25 cellular contexts compared by ENCODE assay signal in genomic region chr6:159806021-159806458, GRCh38. TPM values are rescaled to one million over a fixed set of nuclear protein-coding genes. Genes with fewer than 3 reads are reported as not detected.
DNase-seq lines count a peak whose midpoint lies in the region; ATAC-seq and TF ChIP-seq lines count a peak whose summit lies in the region.
"Had no signal": no experiment of that assay in that cellular context is flagged by ENCODE, and none has a peak within 500 bp of the region (broad histone marks: within the 10 kb centered on the region; RNA-seq: fewer than 3 reads in every experiment).

No MANE protein-coding gene starts in this region.

- H4K20me1 ChIP-seq in fibroblast of lung (ENCODE audit: control insufficient read depth, extremely low read depth, insufficient read depth, low read length) = no peaks in the 10 kb centered on the region

- CTCF ChIA-PET in activated CD8-positive, alpha-beta memory T cell treated with anti-CD3 and anti-CD28 coated beads, Interleukin-2, amount 10 ng/mL, durations not matched to agents 7 days and 5 days (lab: Charles Lee) = interaction anchor here (1.7 to 1.9 kb wide), 2 partner anchors 15 to 115 kb away, joined by 3 to 6 read pairs; no protein-coding TSS in a partner anchor

- H3K9ac ChIP-seq in fibroblast of lung (ENCODE audit: insufficient read depth, low read length) = no peak overlapping the region
- H3K9ac ChIP-seq: GM23248 had no signal

- H3K27me3 Mint-ChIP-seq in activated CD8-positive, alpha-beta memory T cell treated with anti-CD3 and anti-CD28 coated beads, Interleukin-2, amount 10 ng/mL, durations not matched to agents 7 days and 5 days = no peaks in the 10 kb centered on the region
- H3K27me3 Mint-ChIP-seq: activated naive CD4-positive, alpha-beta T cell treated with anti-CD3 and anti-CD28 coated beads, Interleukin-2, amount 50 U/mL, for 24 hours; naive thymus-derived CD4-positive, alpha-beta T cell had no signal

- H3K27ac ChIP-seq in RWPE2 (ENCODE audit: poor library complexity, severe bottlenecking) (no peak overlapping the region), fibroblast of lung (ENCODE audit: insufficient read depth, low read length) (no peak overlapping the region)
- H3K27ac ChIP-seq: GM23248, sigmoid colon had no signal

- H3K4me3 Mint-ChIP-seq in activated CD8-positive, alpha-beta memory T cell treated with anti-CD3 and anti-CD28 coated beads, Interleukin-2, amount 10 ng/mL, durations not matched to agents 7 days and 5 days = no peak overlapping the region
- H3K4me3 Mint-ChIP-seq: activated naive CD4-positive, alpha-beta T cell treated with anti-CD3 and anti-CD28 coated beads, Interleukin-2, amount 50 U/mL, for 24 hours; activated T-cell treated with anti-CD3 and anti-CD28 coated beads, Interleukin-2, amount 50 U/mL, for 72 hours; naive thymus-derived CD4-positive, alpha-beta T cell; T-helper 1 cell treated with Interleukin-12 subunit alpha and Interleukin-12 subunit beta and Interleukin-4 antibody, amounts not matched to agents 30 μg/mL and 1 μg/mL, for 36 hours had no signal

- H3K9me3 ChIP-seq in RWPE2 (ENCODE audit: severe bottlenecking) = no peaks in the 10 kb centered on the region
- H3K9me3 ChIP-seq in fibroblast of lung (ENCODE audit: control insufficient read depth, insufficient read depth, low read depth, low read length) = no peaks in the 10 kb centered on the region
- H3K9me3 ChIP-seq: pancreas, sigmoid colon had no signal

- no peaks in the 10 kb centered on the region for H3K27me3 ChIP-seq in RWPE2 (ENCODE audit: insufficient read depth, poor library complexity, severe bottlenecking)
- H3K27me3 ChIP-seq in fibroblast of lung (ENCODE audit: control insufficient read depth, insufficient read depth, low read length) = no peaks in the 10 kb centered on the region
- H3K27me3 ChIP-seq: pancreas, sigmoid colon had no signal

- H3K4me1 ChIP-seq in RWPE2 (ENCODE audit: insufficient read depth, poor library complexity, severe bottlenecking) (peaks cover 5% of the 10 kb centered on the region), fibroblast of lung (ENCODE audit: control insufficient read depth, extremely low read depth, insufficient read depth, low read length) (no peaks in the 10 kb centered on the region)
- H3K4me1 ChIP-seq: pancreas, sigmoid colon had no signal

- H3K4me3 ChIP-seq in RWPE2 (ENCODE audit: severe bottlenecking) (no peak overlapping the region), fibroblast of lung (replicated peaks in 1 of 4; ENCODE audit: control extremely low read depth in 1 of 4, insufficient read depth in 1 of 4, low read depth in 3 of 4, low read length in 4 of 4) (no peak overlapping the region)
- H3K4me3 ChIP-seq: GM23248, pancreas, sigmoid colon had no signal

- no peak overlapping the region for H3K27ac Mint-ChIP-seq in activated CD8-positive, alpha-beta memory T cell treated with anti-CD3 and anti-CD28 coated beads, Interleukin-2, amount 10 ng/mL, durations not matched to agents 7 days and 5 days
- H3K27ac Mint-ChIP-seq: activated naive CD4-positive, alpha-beta T cell treated with anti-CD3 and anti-CD28 coated beads, Interleukin-2, amount 50 U/mL, for 24 hours; activated T-cell treated with anti-CD3 and anti-CD28 coated beads, Interleukin-2, amount 50 U/mL, for 72 hours; naive thymus-derived CD4-positive, alpha-beta T cell; T-helper 1 cell treated with Interleukin-12 subunit alpha and Interleukin-12 subunit beta and Interleukin-4 antibody, amounts not matched to agents 30 μg/mL and 1 μg/mL, for 36 hours had no signal

- H3K36me3 Mint-ChIP-seq in activated CD8-positive, alpha-beta memory T cell treated with anti-CD3 and anti-CD28 coated beads, Interleukin-2, amount 10 ng/mL, durations not matched to agents 7 days and 5 days = no peaks in the 10 kb centered on the region
- H3K36me3 Mint-ChIP-seq: activated naive CD4-positive, alpha-beta T cell treated with anti-CD3 and anti-CD28 coated beads, Interleukin-2, amount 50 U/mL, for 24 hours had no signal

- ATAC-seq in RWPE2 (ENCODE audit: low read depth) (0 out of 3 replicates have a peak, but pooled peaks have one; percentile 11), GM18873 (IDR thresholded peaks at IDR 0.05; ENCODE audit: low FRiP score, unreplicated experiment) (no peak)
- ATAC-seq in activated CD8-positive, alpha-beta memory T cell treated with anti-CD3 and anti-CD28 coated beads, Interleukin-2, amount 10 ng/mL, durations not matched to agents 7 days and 5 days = no peak
- ATAC-seq: activated T-cell treated with anti-CD3 and anti-CD28 coated beads, Interleukin-2, amount 50 U/mL, for 72 hours; naive thymus-derived CD4-positive, alpha-beta T cell; pancreas had no signal

- H3K4me1 Mint-ChIP-seq in activated CD8-positive, alpha-beta memory T cell treated with anti-CD3 and anti-CD28 coated beads, Interleukin-2, amount 10 ng/mL, durations not matched to agents 7 days and 5 days = peaks cover 2% of the 10 kb centered on the region
- H3K4me1 Mint-ChIP-seq: activated naive CD4-positive, alpha-beta T cell treated with anti-CD3 and anti-CD28 coated beads, Interleukin-2, amount 50 U/mL, for 24 hours had no signal

- no peak overlapping the region for H2AFZ ChIP-seq in fibroblast of lung (ENCODE audit: low read length)
- H2AFZ ChIP-seq: GM23248 had no signal

- H3K4me2 ChIP-seq in fibroblast of lung (ENCODE audit: extremely low read depth, insufficient read depth, low read length) = no peak overlapping the region

- no peak for TF ChIP-seq CTCF in RWPE2 (IDR thresholded peaks at IDR 0.05; ENCODE audit: poor library complexity, severe bottlenecking)
- TF ChIP-seq CTCF in fibroblast of lung (conservative IDR thresholded peaks at IDR 0.05 in 1 of 2, IDR thresholded peaks at IDR 0.05 in 1 of 2; ENCODE audit: low read depth in 1 of 2, low read length in 2 of 2) = no peak

- H3K9me3 Mint-ChIP-seq in activated CD8-positive, alpha-beta memory T cell treated with anti-CD3 and anti-CD28 coated beads, Interleukin-2, amount 10 ng/mL, durations not matched to agents 7 days and 5 days (ENCODE audit: low read depth) = no peaks in the 10 kb centered on the region
- H3K9me3 Mint-ChIP-seq: activated naive CD4-positive, alpha-beta T cell treated with anti-CD3 and anti-CD28 coated beads, Interleukin-2, amount 50 U/mL, for 24 hours; activated T-cell treated with anti-CD3 and anti-CD28 coated beads, Interleukin-2, amount 50 U/mL, for 72 hours; naive thymus-derived CD4-positive, alpha-beta T cell; T-helper 1 cell treated with Interleukin-12 subunit alpha and Interleukin-12 subunit beta and Interleukin-4 antibody, amounts not matched to agents 30 μg/mL and 1 μg/mL, for 36 hours had no signal

- peaks cover 8% of the 10 kb centered on the region for H3K36me3 ChIP-seq in RWPE2 (ENCODE audit: low read depth)
- H3K36me3 ChIP-seq in fibroblast of lung (ENCODE audit: control insufficient read depth, insufficient read depth, low read length) = no peaks in the 10 kb centered on the region
- H3K36me3 ChIP-seq: pancreas had no signal

- H3K79me2 ChIP-seq in fibroblast of lung (ENCODE audit: control insufficient read depth, insufficient read depth, low read length) = no peaks in the 10 kb centered on the region

- DNase-seq in LHCN-M2 (ENCODE audit: low read depth) = peak; percentile 6
- DNase-seq in RWPE2 (ENCODE audit: low spot score) = no peak
- DNase-seq in fibroblast of lung (ENCODE audit: low read depth in 2 of 2) = peak; percentile 17 to 23
- DNase-seq in renal cortical epithelial cell (ENCODE audit: low read depth) = peak; percentile 68
- no peak for DNase-seq in stimulated activated CD4-positive, alpha-beta T cell treated with anti-CD3 and anti-CD28 coated beads, Interleukin-4, amount 100 ng/mL, for 4 hours
- no peak for DNase-seq in UCSD-AML1 (lab: John Stamatoyannopoulos, UW; ENCODE audit: unreplicated experiment)
- DNase-seq in activated CD8-positive, alpha-beta memory T cell treated with anti-CD3 and anti-CD28 coated beads, Interleukin-2, amount 10 ng/mL, durations not matched to agents 7 days and 5 days = no peak
- DNase-seq: activated CD4-positive, CD25-positive, alpha-beta regulatory T cell; activated CD8-positive, alpha-beta memory T cell treated with anti-CD3 and anti-CD28 coated beads for 24 hours; activated T-cell treated with anti-CD3 and anti-CD28 coated beads, Interleukin-2, amount 50 U/mL, for 72 hours; foreskin fibroblast; GM23248; hypothalamus; kidney; naive thymus-derived CD4-positive, alpha-beta T cell; NCI-H1930; NCI-H446 treated with DMSO at 0.1 percent for 48 hours; SHP77 treated with DMSO at 0.1 percent for 48 hours; sigmoid colon; stimulated activated CD4-positive, alpha-beta T cell treated with anti-CD3 and anti-CD28 coated beads, Interleukin-1b, Interleukin-23, amount 100 ng/mL, for 48 hours; stimulated activated naive CD4-positive, alpha-beta T cell treated with Interleukin-2 at 50 U/mL for 16 hours had no signal

RNA-seq across cellular contexts. Expression of gene PNLDC1, which starts 6.0 kb away (rescaled TPM):
- total RNA-seq in LHCN-M2 (2014; rRNA removed) (not detected in 2 replicates), fibroblast of lung (not detected in 2 replicates), renal cortical epithelial cell (not detected in 2 replicates)
- polyA plus RNA-seq in LHCN-M2 (2012) = not detected
- 0.09 TPM in 1 of 2 replicates, not detected in the other for polyA plus RNA-seq in fibroblast of lung
- polyA plus RNA-seq in fibroblast of lung (2012) = 0.12 TPM in 1 of 2 replicates, not detected in the other
- polyA minus RNA-seq in fibroblast of lung (ENCODE audit: low replicate concordance) = not detected in 2 replicates
- 1 to 10 TPM in 1 of 2 experiments, under 1 TPM in 1; 0.75 to 1.4 TPM for total RNA-seq in activated CD8-positive, alpha-beta memory T cell treated with anti-CD3 and anti-CD28 coated beads, Interleukin-2, amount 10 ng/mL, durations not matched to agents 7 days and 5 days
- total RNA-seq: GM23248, kidney had no signal
- polyA plus RNA-seq: GM23248; naive thymus-derived CD4-positive, alpha-beta T cell had no signal

RNA-seq across cellular contexts. Expression of gene MRPL18, which starts 15.8 kb away (rescaled TPM):
- total RNA-seq in LHCN-M2 (2014; rRNA removed) (95.2 and 111 TPM in 2 replicates), fibroblast of lung (80.4 and 82.7 TPM in 2 replicates), renal cortical epithelial cell (64.8 and 127 TPM in 2 replicates)
- polyA plus RNA-seq in LHCN-M2 (2012) = 82.0 TPM
- polyA plus RNA-seq in fibroblast of lung = 87.1 and 101 TPM in 2 replicates
- 87.8 and 94.7 TPM in 2 replicates for polyA plus RNA-seq in fibroblast of lung (2012)
- polyA minus RNA-seq in fibroblast of lung (ENCODE audit: low replicate concordance) = 32.2 and 33.7 TPM in 2 replicates
- total RNA-seq in activated CD8-positive, alpha-beta memory T cell treated with anti-CD3 and anti-CD28 coated beads, Interleukin-2, amount 10 ng/mL, durations not matched to agents 7 days and 5 days = 10 to 100 TPM; 74.4 to 87.0 TPM

RNA-seq across cellular contexts. Expression of gene TCP1, which starts 16.6 kb away (rescaled TPM):
- total RNA-seq in LHCN-M2 (2014; rRNA removed) = 339 and 384 TPM in 2 replicates
- polyA plus RNA-seq in LHCN-M2 (2012) = 158 TPM
- 200 and 231 TPM in 2 replicates for total RNA-seq in fibroblast of lung
- polyA plus RNA-seq in fibroblast of lung = 142 and 163 TPM in 2 replicates
- 143 and 217 TPM in 2 replicates for polyA plus RNA-seq in fibroblast of lung (2012)
- 57.2 and 101 TPM in 2 replicates for polyA minus RNA-seq in fibroblast of lung (ENCODE audit: low replicate concordance)
- total RNA-seq in renal cortical epithelial cell = 309 and 384 TPM in 2 replicates
- 100 to 1,000 TPM; 239 to 320 TPM for total RNA-seq in activated CD8-positive, alpha-beta memory T cell treated with anti-CD3 and anti-CD28 coated beads, Interleukin-2, amount 10 ng/mL, durations not matched to agents 7 days and 5 days

RNA-seq across cellular contexts. Expression of gene ACAT2, which starts 44.2 kb away (rescaled TPM):
- total RNA-seq in LHCN-M2 (2014; rRNA removed) (24.2 and 27.4 TPM in 2 replicates), fibroblast of lung (37.5 and 121 TPM in 2 replicates), renal cortical epithelial cell (17.4 and 140 TPM in 2 replicates)
- polyA plus RNA-seq in LHCN-M2 (2012) = 66.1 TPM
- polyA plus RNA-seq in fibroblast of lung = 108 TPM in 2 replicates
- polyA plus RNA-seq in fibroblast of lung (2012) = 75.5 and 94.2 TPM in 2 replicates
- 17.6 and 35.0 TPM in 2 replicates for polyA minus RNA-seq in fibroblast of lung (ENCODE audit: low replicate concordance)
- total RNA-seq in activated CD8-positive, alpha-beta memory T cell treated with anti-CD3 and anti-CD28 coated beads, Interleukin-2, amount 10 ng/mL, durations not matched to agents 7 days and 5 days = 100 to 1,000 TPM in 1 of 2 experiments, 10 to 100 TPM in 1; 95.4 to 128 TPM

Comparison
In these comparisons a context has a peak if more than half of its experiments do, and no peak if none do; other contexts are left out.
1. DNase-seq: peak in LHCN-M2 (single experiment), fibroblast of lung (2 of 2) and renal cortical epithelial cell (single experiment); none in RWPE2 (single experiment), stimulated activated CD4-positive, alpha-beta T cell treated with anti-CD3 and anti-CD28 coated beads, Interleukin-4, amount 100 ng/mL, for 4 hours (0 of 2), UCSD-AML1 (single experiment) and activated CD8-positive, alpha-beta memory T cell treated with anti-CD3 and anti-CD28 coated beads, Interleukin-2, amount 10 ng/mL, durations not matched to agents 7 days and 5 days (single experiment).